ENCODE assay signal across 12 cellular contexts in genomic region chr11:121417607-121418006, GRCh38. TPM values are rescaled to one million over a fixed set of nuclear protein-coding genes. Genes with fewer than 3 reads are reported as not detected.
DNase-seq lines count a peak whose midpoint lies in the region; ATAC-seq and TF ChIP-seq lines count a peak whose summit lies in the region.
"Had no signal": no experiment of that assay in that cellular context is flagged by ENCODE, and none has a peak within 500 bp of the region (broad histone marks: within the 10 kb centered on the region; RNA-seq: fewer than 3 reads in every experiment).

No MANE protein-coding gene starts in this region.

- peaks cover 64% of the 10 kb centered on the region for H3K4me1 Mint-ChIP-seq in activated naive CD4-positive, alpha-beta T cell treated with anti-CD3 and anti-CD28 coated beads for 36 hours (ENCODE audit: low read depth)
- H3K4me1 Mint-ChIP-seq in activated T-helper 2 cell treated with anti-CD3 and anti-CD28 coated beads, Interferon-gamma antibody, Interleukin-2, Interleukin-4, amounts not matched to agents 10 μg/mL and 5 μg/mL and 100 μg/mL, durations not matched to agents 14 hours and 24 hours and 36 hours (ENCODE audit: low read depth): peaks cover 54% of the 10 kb centered on the region

- no peak for TF ChIP-seq POLR2A in thyroid gland (IDR thresholded peaks at IDR 0.05)

- H3K9me3 Mint-ChIP-seq in activated naive CD4-positive, alpha-beta T cell treated with anti-CD3 and anti-CD28 coated beads for 36 hours: no peaks in the 10 kb centered on the region
- H3K9me3 Mint-ChIP-seq in activated T-helper 2 cell treated with anti-CD3 and anti-CD28 coated beads, Interferon-gamma antibody, Interleukin-2, Interleukin-4, amounts not matched to agents 10 μg/mL and 5 μg/mL and 100 μg/mL, durations not matched to agents 14 hours and 24 hours and 36 hours: no peaks in the 10 kb centered on the region

- H3K36me3 Mint-ChIP-seq in activated naive CD4-positive, alpha-beta T cell treated with anti-CD3 and anti-CD28 coated beads for 36 hours (ENCODE audit: low read depth): no peaks in the 10 kb centered on the region
- no peaks in the 10 kb centered on the region for H3K36me3 Mint-ChIP-seq in activated T-helper 2 cell treated with anti-CD3 and anti-CD28 coated beads, Interferon-gamma antibody, Interleukin-2, Interleukin-4, amounts not matched to agents 10 μg/mL and 5 μg/mL and 100 μg/mL, durations not matched to agents 14 hours and 24 hours and 36 hours (ENCODE audit: low read depth)

- peaks cover 5 to 16% (median 11%) of the 10 kb centered on the region in 4 donors for H3K4me1 ChIP-seq in liver (ENCODE audit: control insufficient read depth in 4 of 4, insufficient read depth in 4 of 4, low read length in 3 of 4)
- peaks cover 11 to 25% of the 10 kb centered on the region in 2 donors for H3K4me1 ChIP-seq in thyroid gland
- H3K4me1 ChIP-seq: SJSA1 had no signal

- H3K9ac ChIP-seq in liver (ENCODE audit: low read depth in 1 of 2, low read length in 2 of 2): no peak overlapping the region
- H3K9ac ChIP-seq: GM23248 had no signal

- H3K4me3 Mint-ChIP-seq in activated naive CD4-positive, alpha-beta T cell treated with anti-CD3 and anti-CD28 coated beads for 36 hours: no peak overlapping the region
- no peak overlapping the region for H3K4me3 Mint-ChIP-seq in activated T-helper 2 cell treated with anti-CD3 and anti-CD28 coated beads, Interferon-gamma antibody, Interleukin-2, Interleukin-4, amounts not matched to agents 10 μg/mL and 5 μg/mL and 100 μg/mL, durations not matched to agents 14 hours and 24 hours and 36 hours (ENCODE audit: low read depth)

- intact Hi-C loops in activated naive CD4-positive, alpha-beta T cell treated with anti-CD3 and anti-CD28 coated beads for 36 hours (cut with micrococcal nuclease): no loop called here
- intact Hi-C loops in activated T-helper 2 cell treated with anti-CD3 and anti-CD28 coated beads, Interferon-gamma antibody, Interleukin-2, Interleukin-4, amounts not matched to agents 10 μg/mL and 5 μg/mL and 100 μg/mL, durations not matched to agents 14 hours and 24 hours and 36 hours (cut with micrococcal nuclease): loop anchor here (5.0 kb wide), 1 partner anchor 90 kb away; no protein-coding TSS in a partner anchor
- intact Hi-C loops in thyroid gland (cut with DNase I): no loop called here

- no peak for TF ChIP-seq CTCF in liver (IDR thresholded peaks at IDR 0.05; ENCODE audit: low read depth, low read length, missing input control)
- no peak for TF ChIP-seq CTCF in thyroid gland (IDR thresholded peaks at IDR 0.05)

- H3K36me3 ChIP-seq in liver (ENCODE audit: control insufficient read depth in 4 of 4, insufficient read depth in 3 of 4, low read depth in 1 of 4, low read length in 3 of 4) (no peaks in the 10 kb centered on the region), thyroid gland (no peaks in the 10 kb centered on the region), MG63 (no peaks in the 10 kb centered on the region)
- H3K36me3 ChIP-seq: esophagus squamous epithelium, pancreas, SJSA1 had no signal

- WGBS in liver: 26% methylated on average over 2 of the region's 2 CpGs
- WGBS in thyroid gland, 2 donors: 56% methylated on average over 2 of the region's 2 CpGs

- H3K27ac ChIP-seq in liver (ENCODE audit: low read depth in 1 of 2, low read length in 2 of 2): peak overlapping the region; percentile 55 to 69
- H3K27ac ChIP-seq in thyroid gland: peak overlapping the region; percentile 10 to 63 (median 43)
- H3K27ac ChIP-seq: GM23248, SJSA1 had no signal

- TF ChIP-seq RAD21 in liver (IDR thresholded peaks at IDR 0.05): no peak

- no peak for DNase-seq in activated naive CD4-positive, alpha-beta T cell treated with anti-CD3 and anti-CD28 coated beads for 36 hours
- DNase-seq in activated naive CD4-positive, alpha-beta T cell (lab: John Stamatoyannopoulos, UW): no peak
- DNase-seq in activated T-helper 2 cell treated with anti-CD3 and anti-CD28 coated beads, Interferon-gamma antibody, Interleukin-2, Interleukin-4, amounts not matched to agents 10 μg/mL and 5 μg/mL and 100 μg/mL, durations not matched to agents 14 hours and 24 hours and 36 hours (ENCODE audit: low spot score): no peak
- DNase-seq in thyroid gland: no peak
- DNase-seq in MG63: no peak
- no peak for DNase-seq in GM03348 (ENCODE audit: low spot score)
- DNase-seq: esophagus squamous epithelium had no signal

- CTCF ChIA-PET in activated naive CD4-positive, alpha-beta T cell treated with anti-CD3 and anti-CD28 coated beads for 36 hours (lab: Charles Lee): interaction anchor here (0.9 kb wide), 1 partner anchor 23 kb away, joined by 6 read pairs; no protein-coding TSS in a partner anchor

- H3K27me3 ChIP-seq in liver (ENCODE audit: control insufficient read depth in 4 of 4, insufficient read depth in 4 of 4, low read length in 3 of 4) (no peaks in the 10 kb centered on the region), thyroid gland (no peaks in the 10 kb centered on the region), MG63 (no peaks in the 10 kb centered on the region)
- H3K27me3 ChIP-seq: esophagus squamous epithelium, pancreas, SJSA1 had no signal

- H3K9me3 ChIP-seq in liver (ENCODE audit: control insufficient read depth in 4 of 4, low read length in 3 of 4) (no peaks in the 10 kb centered on the region), thyroid gland (no peaks in the 10 kb centered on the region), MG63 (no peaks in the 10 kb centered on the region)
- H3K9me3 ChIP-seq: esophagus squamous epithelium, pancreas, SJSA1 had no signal

- peak overlapping the region; percentile 62 for H3K27ac Mint-ChIP-seq in activated naive CD4-positive, alpha-beta T cell treated with anti-CD3 and anti-CD28 coated beads for 36 hours
- peak overlapping the region; percentile 51 for H3K27ac Mint-ChIP-seq in activated T-helper 2 cell treated with anti-CD3 and anti-CD28 coated beads, Interferon-gamma antibody, Interleukin-2, Interleukin-4, amounts not matched to agents 10 μg/mL and 5 μg/mL and 100 μg/mL, durations not matched to agents 14 hours and 24 hours and 36 hours

- ATAC-seq in HG02840 (IDR thresholded peaks at IDR 0.05; ENCODE audit: low FRiP score, unreplicated experiment): no peak

- H3K4me3 ChIP-seq in liver (ENCODE audit: low read depth in 1 of 3, low read length in 3 of 3): no peak overlapping the region
- H3K4me3 ChIP-seq in thyroid gland (replicated peaks in 1 of 3): no peak overlapping the region
- H3K4me3 ChIP-seq in MG63: no peak overlapping the region
- H3K4me3 ChIP-seq: esophagus squamous epithelium, GM23248, pancreas, SJSA1 had no signal

- H3K27me3 Mint-ChIP-seq in activated naive CD4-positive, alpha-beta T cell treated with anti-CD3 and anti-CD28 coated beads for 36 hours (ENCODE audit: low read depth): no peaks in the 10 kb centered on the region
- H3K27me3 Mint-ChIP-seq in activated T-helper 2 cell treated with anti-CD3 and anti-CD28 coated beads, Interferon-gamma antibody, Interleukin-2, Interleukin-4, amounts not matched to agents 10 μg/mL and 5 μg/mL and 100 μg/mL, durations not matched to agents 14 hours and 24 hours and 36 hours (ENCODE audit: low read depth): no peaks in the 10 kb centered on the region

TF ChIP-seq in liver, 16 proteins besides CTCF, POLR2A, EP300 and RAD21 (continues in another document):
- TF ChIP-seq MAX (IDR thresholded peaks at IDR 0.05) (no peak), ATF3 (IDR thresholded peaks at IDR 0.05) (no peak), EGR1 (IDR thresholded peaks at IDR 0.05; ENCODE audit: low read depth in 2 of 2) (no peak), YY1 (IDR thresholded peaks at IDR 0.05) (no peak), NR2F2 (IDR thresholded peaks at IDR 0.05) (no peak), GABPA (IDR thresholded peaks at IDR 0.05 in 1 of 2, conservative IDR thresholded peaks at IDR 0.05 in 1 of 2) (no peak), SP1 (IDR thresholded peaks at IDR 0.05) (no peak)
- TF ChIP-seq, protein P1, sequence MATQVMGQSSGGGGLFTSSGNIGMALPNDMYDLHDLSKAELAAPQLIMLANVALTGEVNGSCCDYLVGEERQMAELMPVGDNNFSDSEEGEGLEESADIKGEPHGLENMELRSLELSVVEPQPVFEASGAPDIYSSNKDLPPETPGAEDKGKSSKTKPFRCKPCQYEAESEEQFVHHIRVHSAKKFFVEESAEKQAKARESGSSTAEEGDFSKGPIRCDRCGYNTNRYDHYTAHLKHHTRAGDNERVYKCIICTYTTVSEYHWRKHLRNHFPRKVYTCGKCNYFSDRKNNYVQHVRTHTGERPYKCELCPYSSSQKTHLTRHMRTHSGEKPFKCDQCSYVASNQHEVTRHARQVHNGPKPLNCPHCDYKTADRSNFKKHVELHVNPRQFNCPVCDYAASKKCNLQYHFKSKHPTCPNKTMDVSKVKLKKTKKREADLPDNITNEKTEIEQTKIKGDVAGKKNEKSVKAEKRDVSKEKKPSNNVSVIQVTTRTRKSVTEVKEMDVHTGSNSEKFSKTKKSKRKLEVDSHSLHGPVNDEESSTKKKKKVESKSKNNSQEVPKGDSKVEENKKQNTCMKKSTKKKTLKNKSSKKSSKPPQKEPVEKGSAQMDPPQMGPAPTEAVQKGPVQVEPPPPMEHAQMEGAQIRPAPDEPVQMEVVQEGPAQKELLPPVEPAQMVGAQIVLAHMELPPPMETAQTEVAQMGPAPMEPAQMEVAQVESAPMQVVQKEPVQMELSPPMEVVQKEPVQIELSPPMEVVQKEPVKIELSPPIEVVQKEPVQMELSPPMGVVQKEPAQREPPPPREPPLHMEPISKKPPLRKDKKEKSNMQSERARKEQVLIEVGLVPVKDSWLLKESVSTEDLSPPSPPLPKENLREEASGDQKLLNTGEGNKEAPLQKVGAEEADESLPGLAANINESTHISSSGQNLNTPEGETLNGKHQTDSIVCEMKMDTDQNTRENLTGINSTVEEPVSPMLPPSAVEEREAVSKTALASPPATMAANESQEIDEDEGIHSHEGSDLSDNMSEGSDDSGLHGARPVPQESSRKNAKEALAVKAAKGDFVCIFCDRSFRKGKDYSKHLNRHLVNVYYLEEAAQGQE (IDR thresholded peaks at IDR 0.05): no peak

RNA-seq across cellular contexts. Expression of gene SORL1, which starts 34.5 kb away (rescaled TPM):
- 10 to 100 TPM; 66.8 to 67.2 TPM for total RNA-seq in activated naive CD4-positive, alpha-beta T cell treated with anti-CD3 and anti-CD28 coated beads for 36 hours
- 20.2 and 20.3 TPM in 2 replicates for total RNA-seq in activated T-helper 2 cell treated with anti-CD3 and anti-CD28 coated beads, Interferon-gamma antibody, Interleukin-2, Interleukin-4, amounts not matched to agents 10 μg/mL and 5 μg/mL and 100 μg/mL, durations not matched to agents 14 hours and 24 hours and 36 hours
- 100 to 1,000 TPM in 1 of 2 donors, 10 to 100 TPM in 1; 26.9 to 124 TPM for total RNA-seq in liver
- 10 to 100 TPM; 14.6 to 23.8 TPM for polyA plus RNA-seq in liver
- 10 to 100 TPM; 19.6 to 73.8 (median 53.6) TPM for total RNA-seq in thyroid gland
- total RNA-seq in MG63 (2014; rRNA removed; shearing (Covaris generic); ENCODE audit: low replicate concordance): 0.59 and 0.69 TPM in 2 replicates

Comparison
In these comparisons a context has a peak if more than half of its experiments do, and no peak if none do; other contexts are left out.
1. RNA of gene SORL1, which starts 34.5 kb away (total RNA-seq): 26.9 to 124 TPM in liver, 66.8 to 67.2 TPM in activated naive CD4-positive, alpha-beta T cell treated with anti-CD3 and anti-CD28 coated beads for 36 hours, 19.6 to 73.8 TPM in thyroid gland and 20.2 to 20.3 TPM in activated T-helper 2 cell treated with anti-CD3 and anti-CD28 coated beads, Interferon-gamma antibody, Interleukin-2, Interleukin-4, amounts not matched to agents 10 μg/mL and 5 μg/mL and 100 μg/mL, durations not matched to agents 14 hours and 24 hours and 36 hours; 0.59 to 0.69 TPM in MG63; every median in the first group is over 10 times any median in the second.